Comparison of ENCODE assay signal across 8 cellular contexts in the genomic region with DNA sequence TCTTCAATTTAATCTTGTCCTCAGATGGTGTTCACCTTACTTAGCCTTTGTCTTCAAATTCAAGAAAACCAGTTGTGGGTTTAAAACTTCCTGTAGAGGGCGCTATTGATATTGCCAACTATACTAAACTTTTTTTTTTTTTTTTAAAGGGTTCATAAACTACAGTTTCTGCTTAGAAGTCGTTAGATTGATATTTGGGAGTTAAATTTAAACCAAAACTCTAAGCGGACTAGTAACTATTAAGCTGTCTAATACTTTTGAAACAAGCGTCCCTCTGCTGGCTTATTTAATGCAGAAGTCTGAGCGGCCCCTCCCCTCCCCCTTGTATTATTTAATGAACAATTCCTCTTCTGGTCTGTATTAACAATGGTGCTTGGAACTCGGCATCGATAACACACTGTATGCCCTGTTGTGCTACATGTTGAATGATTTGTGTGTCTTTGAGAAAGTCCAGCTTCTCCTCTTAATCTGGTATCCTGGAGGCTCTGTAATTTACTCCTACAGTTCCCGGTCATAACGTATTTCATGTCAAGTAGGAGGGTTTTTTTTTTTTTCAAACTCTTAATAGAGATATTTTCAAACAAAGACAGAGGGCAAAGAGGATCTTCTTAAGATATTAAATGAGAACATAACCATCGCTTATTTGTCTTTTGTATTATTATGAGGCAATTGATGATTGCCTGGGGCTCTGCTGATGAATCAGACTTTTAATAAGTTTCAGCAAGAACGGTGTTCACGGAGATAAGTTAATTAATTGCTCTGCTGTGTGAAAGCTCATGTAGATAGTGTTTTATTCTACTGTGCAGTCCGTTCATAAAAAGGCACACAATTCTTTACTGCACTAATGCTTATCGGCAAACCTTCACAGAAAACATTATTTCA. TPM values are rescaled to one million over a fixed set of nuclear protein-coding genes. Genes with fewer than 3 reads are reported as not detected.
DNase-seq lines count a peak whose midpoint lies in the region; ATAC-seq and TF ChIP-seq lines count a peak whose summit lies in the region.

No MANE protein-coding gene starts in this region.

- no peaks in the 10 kb centered on the region for H3K9me3 ChIP-seq in CD8-positive, alpha-beta T cell (ENCODE audit: low read length)
- H3K9me3 ChIP-seq in HUES48 (ENCODE audit: control insufficient read depth, insufficient read depth, low read length) (no peaks in the 10 kb centered on the region), lung (ENCODE audit: control insufficient read depth in 2 of 2, insufficient read depth in 1 of 2, low read length in 1 of 2) (no peaks in the 10 kb centered on the region)

- H3K36me3 Mint-ChIP-seq in CD8-positive, alpha-beta T cell, result no peaks in the 10 kb centered on the region

- CTCF ChIA-PET in CD8-positive, alpha-beta T cell (lab: Charles Lee), result interaction anchor here (0.7 to 1.4 kb wide), 5 partner anchors 16 to 957 kb away, joined by 3 to 6 read pairs (median 3); no protein-coding TSS in a partner anchor

- no peak overlapping the region for H3K27ac ChIP-seq in CD8-positive, alpha-beta T cell (ENCODE audit: low read depth, low read length)
- H3K27ac ChIP-seq in HUES48 (ENCODE audit: low read depth, low read length) (no peak overlapping the region), coronary artery (no peak overlapping the region), lung (ENCODE audit: low read depth in 1 of 2, low read length in 1 of 2) (peak overlapping the region in 1 of 2 donors; percentile 40)

- peaks cover 20% of the 10 kb centered on the region for H3K27me3 Mint-ChIP-seq in CD8-positive, alpha-beta T cell (ENCODE audit: low read depth)

- H3K9me3 Mint-ChIP-seq in CD8-positive, alpha-beta T cell, result no peaks in the 10 kb centered on the region

- no peaks in the 10 kb centered on the region for H3K4me1 ChIP-seq in CD8-positive, alpha-beta T cell (ENCODE audit: insufficient read depth, low read length)
- peaks cover 11% of the 10 kb centered on the region; the same call in 1 of the 2 replicates for H3K4me1 ChIP-seq in HUES48 (ENCODE audit: control insufficient read depth, insufficient read depth, low read length)
- peaks cover 0 to 2% of the 10 kb centered on the region in 2 donors for H3K4me1 ChIP-seq in lung (ENCODE audit: control insufficient read depth in 2 of 2, insufficient read depth in 2 of 2, low read length in 2 of 2)

- no peaks in the 10 kb centered on the region for H3K36me3 ChIP-seq in CD8-positive, alpha-beta T cell (ENCODE audit: insufficient read depth, low read length)
- H3K36me3 ChIP-seq in HUES48 (ENCODE audit: control insufficient read depth, insufficient read depth, low read length), result no peaks in the 10 kb centered on the region
- H3K36me3 ChIP-seq in lung (ENCODE audit: control insufficient read depth in 2 of 2, insufficient read depth in 2 of 2, low read length in 2 of 2), result no peaks in the 10 kb centered on the region

- no peak overlapping the region for H3K4me3 ChIP-seq in CD8-positive, alpha-beta T cell (ENCODE audit: low read depth, low read length)
- H3K4me3 ChIP-seq in HUES48 (ENCODE audit: low read depth, low read length), result peak overlapping the region; percentile 46
- peak overlapping the region; percentile 58 for H3K4me3 ChIP-seq in coronary artery
- H3K4me3 ChIP-seq in lung, result no peak overlapping the region

- H3K27ac Mint-ChIP-seq in CD8-positive, alpha-beta T cell, result no peak overlapping the region

- no peak for DNase-seq in CD8-positive, alpha-beta T cell
- DNase-seq in NOMO-1 treated with DMSO at 0.1 percent for 48 hours (lab: John Stamatoyannopoulos, UW; ENCODE audit: unreplicated experiment), result peak; percentile 56
- DNase-seq in coronary artery (ENCODE audit: low spot score), result no peak
- DNase-seq in lung (ENCODE audit: low spot score), result no peak
- no peak for DNase-seq in cerebellar nuclear complex (lab: John Stamatoyannopoulos, UW)
- DNase-seq in ecto neural progenitor cell (ENCODE audit: low spot score), result no peak

- intact Hi-C loops in CD8-positive, alpha-beta T cell (cut with DNase I, micrococcal nuclease), result loop anchor here (1.0 to 10.0 kb wide), 2 partner anchors 235 to 465 kb away; no protein-coding TSS in a partner anchor

- no peak overlapping the region for H3K4me3 Mint-ChIP-seq in CD8-positive, alpha-beta T cell

- peak; percentile 80 for TF ChIP-seq CTCF in CD8-positive, alpha-beta T cell (IDR thresholded peaks at IDR 0.05)
- peak; percentile 51 for TF ChIP-seq CTCF in coronary artery (IDR thresholded peaks at IDR 0.05)
- TF ChIP-seq CTCF in lung (IDR thresholded peaks at IDR 0.05; ENCODE audit: control extremely low read depth, extremely low read depth), result peak; percentile 22

- H3K4me1 Mint-ChIP-seq in CD8-positive, alpha-beta T cell (ENCODE audit: low read depth), result peaks cover 2% of the 10 kb centered on the region

- no peak for ATAC-seq in CD8-positive, alpha-beta T cell
- ATAC-seq in lung (ENCODE audit: insufficient read depth, low FRiP score), result no peak
- ATAC-seq in HG02973 (IDR thresholded peaks at IDR 0.05; ENCODE audit: unreplicated experiment), result no peak

- no peak overlapping the region for H3K9ac ChIP-seq in HUES48 (ENCODE audit: low read depth, low read length)

- 25 to 29% methylated on average over 14 of the region's 14 CpGs for WGBS in lung, 2 donors

- POLR2A ChIA-PET in CD8-positive, alpha-beta T cell (lab: Charles Lee), result no interaction called here

- peaks cover 3% of the 10 kb centered on the region for H3K27me3 ChIP-seq in CD8-positive, alpha-beta T cell (ENCODE audit: insufficient read depth, low read length)
- no peaks in the 10 kb centered on the region for H3K27me3 ChIP-seq in HUES48 (ENCODE audit: control insufficient read depth, insufficient read depth, low read length)
- H3K27me3 ChIP-seq in lung (ENCODE audit: control insufficient read depth, insufficient read depth), result no peaks in the 10 kb centered on the region

RNA-seq across cellular contexts. Expression of gene CREB5, which starts 22.6 kb away (rescaled TPM):
- total RNA-seq in CD8-positive, alpha-beta T cell, result not detected
- 10 to 100 TPM; 12.7 to 23.1 TPM for total RNA-seq in lung
- polyA plus RNA-seq in lung, result 1 to 10 TPM; 2.7 to 6.6 TPM

Comparison
In these comparisons a context has a peak if more than half of its experiments do, and no peak if none do; other contexts are left out.
1. H3K4me3 ChIP-seq: peak in HUES48 (single experiment) and coronary artery (single experiment); none in CD8-positive, alpha-beta T cell (single experiment) and lung (single experiment).
2. CTCF ChIP-seq: peak in every context shown above with its lines; median percentile 80 in CD8-positive, alpha-beta T cell; 51 in coronary artery; 22 in lung.
3. RNA of gene CREB5, which starts 22.6 kb away (total RNA-seq): 12.7 to 23.1 TPM in lung; not detected in CD8-positive, alpha-beta T cell; every median in the first group is over 10 times any median in the second.